Comparison of ENCODE assay signal across 11 cellular contexts in genomic region chrX:42755820-42756219, GRCh38. TPM values are rescaled to one million over a fixed set of nuclear protein-coding genes. Genes with fewer than 3 reads are reported as not detected.
DNase-seq lines count a peak whose midpoint lies in the region; TF ChIP-seq lines count a peak whose summit lies in the region.
"Had no signal": no experiment of that assay in that cellular context is flagged by ENCODE, and none has a peak within 500 bp of the region (broad histone marks: within the 10 kb centered on the region; RNA-seq: fewer than 3 reads in every experiment).

No MANE protein-coding gene starts in this region.

- no peak overlapping the region for H3K4me3 ChIP-seq in cardiac fibroblast (replicated peaks in 1 of 2; ENCODE audit: low read depth in 2 of 2, low read length in 2 of 2)

- H3K9me3 Mint-ChIP-seq in activated naive CD4-positive, alpha-beta T cell treated with anti-CD3 and anti-CD28 coated beads, Interleukin-2, amount 10 ng/mL, durations not matched to agents 7 days and 5 days, result no peaks in the 10 kb centered on the region
- H3K9me3 Mint-ChIP-seq in activated CD4-positive, alpha-beta T cell treated with anti-CD3 and anti-CD28 coated beads, Interleukin-2, amount 10 ng/mL, durations not matched to agents 7 days and 5 days, result no peaks in the 10 kb centered on the region

- H3K27ac Mint-ChIP-seq in activated naive CD4-positive, alpha-beta T cell treated with anti-CD3 and anti-CD28 coated beads, Interleukin-2, amount 10 ng/mL, durations not matched to agents 7 days and 5 days, result no peak overlapping the region
- H3K27ac Mint-ChIP-seq in activated CD4-positive, alpha-beta T cell treated with anti-CD3 and anti-CD28 coated beads, Interleukin-2, amount 10 ng/mL, durations not matched to agents 7 days and 5 days, result no peak overlapping the region

- POLR2A ChIA-PET in activated CD4-positive, alpha-beta T cell treated with anti-CD3 and anti-CD28 coated beads, Interleukin-2, amount 10 ng/mL, durations not matched to agents 7 days and 5 days (lab: Charles Lee), result no interaction called here

- no peaks in the 10 kb centered on the region for H3K4me1 Mint-ChIP-seq in activated naive CD4-positive, alpha-beta T cell treated with anti-CD3 and anti-CD28 coated beads, Interleukin-2, amount 10 ng/mL, durations not matched to agents 7 days and 5 days
- H3K4me1 Mint-ChIP-seq in activated CD4-positive, alpha-beta T cell treated with anti-CD3 and anti-CD28 coated beads, Interleukin-2, amount 10 ng/mL, durations not matched to agents 7 days and 5 days, result no peaks in the 10 kb centered on the region

- DNase-seq in H4 (ENCODE audit: low spot score), result peak; percentile 76
- DNase-seq in cardiac fibroblast (ENCODE audit: low read depth in 2 of 2), result peak; percentile 68 to 70
- DNase-seq in islet precursor cell, result peak; percentile 52
- peak; percentile 42 for DNase-seq in superior temporal gyrus (ENCODE audit: extremely low spot score)
- no peak for DNase-seq in activated naive CD4-positive, alpha-beta T cell treated with anti-CD3 and anti-CD28 coated beads, Interleukin-2, amount 10 ng/mL, durations not matched to agents 7 days and 5 days
- DNase-seq in NCI-H187 (lab: John Stamatoyannopoulos, UW), result no peak
- DNase-seq in COLO668 (lab: John Stamatoyannopoulos, UW; ENCODE audit: unreplicated experiment), result no peak
- no peak for DNase-seq in activated CD4-positive, alpha-beta T cell treated with anti-CD3 and anti-CD28 coated beads, Interleukin-2, amount 10 ng/mL, durations not matched to agents 7 days and 5 days
- DNase-seq: activated CD4-positive, CD25-positive, alpha-beta regulatory T cell; activated naive CD4-positive, alpha-beta T cell; NCI-H1694 treated with DMSO at 0.1 percent for 48 hours had no signal

- no peaks in the 10 kb centered on the region for H3K36me3 Mint-ChIP-seq in activated naive CD4-positive, alpha-beta T cell treated with anti-CD3 and anti-CD28 coated beads, Interleukin-2, amount 10 ng/mL, durations not matched to agents 7 days and 5 days
- no peaks in the 10 kb centered on the region for H3K36me3 Mint-ChIP-seq in activated CD4-positive, alpha-beta T cell treated with anti-CD3 and anti-CD28 coated beads, Interleukin-2, amount 10 ng/mL, durations not matched to agents 7 days and 5 days (ENCODE audit: low read depth)

- no peak for TF ChIP-seq CTCF in cardiac fibroblast (IDR thresholded peaks at IDR 0.05; ENCODE audit: low read depth, low read length)

- CTCF ChIA-PET in activated naive CD4-positive, alpha-beta T cell treated with anti-CD3 and anti-CD28 coated beads, Interleukin-2, amount 10 ng/mL, durations not matched to agents 7 days and 5 days (lab: Charles Lee), result no interaction called here
- CTCF ChIA-PET in activated CD4-positive, alpha-beta T cell treated with anti-CD3 and anti-CD28 coated beads, Interleukin-2, amount 10 ng/mL, durations not matched to agents 7 days and 5 days (lab: Charles Lee), result no interaction called here

- H3K27me3 Mint-ChIP-seq in activated naive CD4-positive, alpha-beta T cell treated with anti-CD3 and anti-CD28 coated beads, Interleukin-2, amount 10 ng/mL, durations not matched to agents 7 days and 5 days, result no peaks in the 10 kb centered on the region
- no peaks in the 10 kb centered on the region for H3K27me3 Mint-ChIP-seq in activated CD4-positive, alpha-beta T cell treated with anti-CD3 and anti-CD28 coated beads, Interleukin-2, amount 10 ng/mL, durations not matched to agents 7 days and 5 days

- no peak overlapping the region for H3K4me3 Mint-ChIP-seq in activated naive CD4-positive, alpha-beta T cell treated with anti-CD3 and anti-CD28 coated beads, Interleukin-2, amount 10 ng/mL, durations not matched to agents 7 days and 5 days
- H3K4me3 Mint-ChIP-seq in activated CD4-positive, alpha-beta T cell treated with anti-CD3 and anti-CD28 coated beads, Interleukin-2, amount 10 ng/mL, durations not matched to agents 7 days and 5 days, result no peak overlapping the region

RNA-seq across cellular contexts. Expression of gene PPP1R2C, which starts 22.1 kb away (rescaled TPM):
- total RNA-seq in H4 (2014; rRNA removed; shearing (Covaris generic)), result not detected in 2 replicates
- total RNA-seq in activated CD4-positive, alpha-beta T cell treated with anti-CD3 and anti-CD28 coated beads, Interleukin-2, amount 10 ng/mL, durations not matched to agents 7 days and 5 days, result not detected

Comparison
In these comparisons a context has a peak if more than half of its experiments do, and no peak if none do; other contexts are left out.
1. DNase-seq: peak in H4 (single experiment), cardiac fibroblast (2 of 2), islet precursor cell (single experiment) and superior temporal gyrus (single experiment); none in activated naive CD4-positive, alpha-beta T cell treated with anti-CD3 and anti-CD28 coated beads, Interleukin-2, amount 10 ng/mL, durations not matched to agents 7 days and 5 days (single experiment), NCI-H187 (0 of 2), COLO668 (single experiment) and activated CD4-positive, alpha-beta T cell treated with anti-CD3 and anti-CD28 coated beads, Interleukin-2, amount 10 ng/mL, durations not matched to agents 7 days and 5 days (single experiment).